ENCODE assay signal across 15 cellular contexts in the genomic region with DNA sequence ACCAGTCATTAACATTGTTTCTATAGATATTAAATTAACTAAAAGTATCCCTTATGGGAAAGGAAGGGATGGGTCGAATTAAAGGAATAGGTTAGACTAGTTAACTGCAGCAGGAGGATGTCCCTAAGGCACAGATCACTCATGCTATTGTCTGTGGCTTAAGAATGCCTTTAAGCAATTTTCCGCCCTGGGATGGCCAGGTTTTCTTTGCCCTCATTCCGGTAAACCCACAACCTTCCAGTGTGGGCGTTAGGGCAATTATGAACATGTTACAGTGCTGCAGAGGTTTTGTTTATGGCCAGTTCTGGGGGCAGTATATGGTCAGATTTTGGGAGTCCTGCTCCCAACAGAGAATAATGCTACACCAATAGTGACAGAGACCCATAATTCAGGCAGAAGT.
"Had no signal": no experiment of that assay in that cellular context is flagged by ENCODE, and none has a peak within 500 bp of the region (broad histone marks: within the 10 kb centered on the region; RNA-seq: fewer than 3 reads in every experiment).

No MANE protein-coding gene starts in this region.

- DNase-seq: activated CD4-positive, alpha-beta memory T cell treated with anti-CD3 and anti-CD28 coated beads, Interleukin-2, amount 10 ng/mL, durations not matched to agents 7 days and 5 days; activated CD4-positive, alpha-beta T cell treated with anti-CD3 and anti-CD28 coated beads for 36 hours; activated gamma-delta T cell; activated T-cell treated with anti-CD3 and anti-CD28 coated beads, Interleukin-2, amount 50 U/mL, for 48 hours; amygdala; glutamatergic neuron; natural killer cell; nucleus accumbens; psoas muscle; sigmoid colon; stimulated activated CD4-positive, alpha-beta T cell treated with anti-CD3 and anti-CD28 coated beads, Interleukin-2, amount 100 ng/mL, for 24 hours; stimulated activated naive B cell treated with anti-CD40 and anti-IgM and Interleukin-4, amounts not matched to agents 10 μg/mL and 1 μg/mL and 100 μg/mL, for 72 hours; upper lobe of left lung had no signal

- H3K36me3 ChIP-seq: sigmoid colon, upper lobe of left lung had no signal

- H3K4me1 ChIP-seq: psoas muscle, upper lobe of left lung had no signal

- H3K27me3 ChIP-seq: sigmoid colon, upper lobe of left lung had no signal

- H3K4me3 ChIP-seq: psoas muscle, sigmoid colon, upper lobe of left lung had no signal

- H3K27ac ChIP-seq: psoas muscle, sigmoid colon, upper lobe of left lung, VCaP had no signal

- ATAC-seq: activated CD4-positive, alpha-beta T cell treated with anti-CD3 and anti-CD28 coated beads for 36 hours; left lobe of liver; natural killer cell; psoas muscle; stimulated activated naive B cell treated with anti-CD40 and anti-IgM and Interleukin-4, amounts not matched to agents 10 μg/mL and 1 μg/mL and 100 μg/mL, for 72 hours had no signal

- H3K9me3 ChIP-seq: psoas muscle, sigmoid colon, upper lobe of left lung had no signal
